Comparison of ENCODE assay signal across 17 cellular contexts in genomic region chr20:24669701-24670100, GRCh38.
DNase-seq lines count a peak whose midpoint lies in the region; ATAC-seq and TF ChIP-seq lines count a peak whose summit lies in the region.
"Had no signal": no experiment of that assay in that cellular context is flagged by ENCODE, and none has a peak within 500 bp of the region (broad histone marks: within the 10 kb centered on the region; RNA-seq: fewer than 3 reads in every experiment).

No MANE protein-coding gene starts in this region.

- H3K9me3 Mint-ChIP-seq in activated naive CD4-positive, alpha-beta T cell treated with anti-CD3 and anti-CD28 coated beads, Interleukin-2, amount 50 U/mL, for 72 hours, result no peaks in the 10 kb centered on the region
- H3K9me3 Mint-ChIP-seq: CD8-positive, alpha-beta memory T cell had no signal

- no peaks in the 10 kb centered on the region for H3K27me3 ChIP-seq in heart left ventricle
- no peaks in the 10 kb centered on the region for H3K27me3 ChIP-seq in sigmoid colon
- no peaks in the 10 kb centered on the region for H3K27me3 ChIP-seq in upper lobe of right lung
- H3K27me3 ChIP-seq: BLaER1 had no signal

- H3K36me3 ChIP-seq in heart left ventricle (peaks cover 0 to 2% (median 0%) of the 10 kb centered on the region in 9 donors), sigmoid colon (no peaks in the 10 kb centered on the region), upper lobe of right lung (no peaks in the 10 kb centered on the region)
- H3K36me3 ChIP-seq: BLaER1 had no signal

- WGBS in heart left ventricle, 4 donors, result 74 to 82% (median 81%) methylated on average over 7 of the region's 7 CpGs
- 71 to 75% methylated on average over 7 of the region's 7 CpGs for WGBS in sigmoid colon, 2 donors

- H3K27ac ChIP-seq in heart left ventricle, result no peak overlapping the region
- no peak overlapping the region for H3K27ac ChIP-seq in sigmoid colon
- no peak overlapping the region for H3K27ac ChIP-seq in upper lobe of right lung
- H3K27ac ChIP-seq: BLaER1 had no signal

- TF ChIP-seq EP300 in sigmoid colon (IDR thresholded peaks at IDR 0.05), result no peak

- TF ChIP-seq CTCF in heart left ventricle (IDR thresholded peaks at IDR 0.05) (no peak), epithelial cell of esophagus (IDR thresholded peaks at IDR 0.05; ENCODE audit: insufficient read depth, low read depth, low read length, missing control alignments) (no peak), sigmoid colon (IDR thresholded peaks at IDR 0.05) (no peak), upper lobe of right lung (IDR thresholded peaks at IDR 0.05) (no peak)

- no peaks in the 10 kb centered on the region for H3K36me3 Mint-ChIP-seq in activated naive CD4-positive, alpha-beta T cell treated with anti-CD3 and anti-CD28 coated beads, Interleukin-2, amount 50 U/mL, for 72 hours
- H3K36me3 Mint-ChIP-seq: CD8-positive, alpha-beta memory T cell had no signal

- DNase-seq in cardiac septum (ENCODE audit: low spot score), result peak; percentile 43
- DNase-seq in heart left ventricle, result no peak
- peak; percentile 20 for DNase-seq in epithelial cell of esophagus (ENCODE audit: low read depth)
- peak; percentile 36 for DNase-seq in sigmoid colon
- DNase-seq in upper lobe of right lung, result peak; percentile 48
- no peak for DNase-seq in activated naive CD4-positive, alpha-beta T cell treated with anti-CD3 and anti-CD28 coated beads, Interleukin-2, amount 50 U/mL, for 72 hours (ENCODE audit: low spot score in 2 of 2)
- no peak for DNase-seq in activated CD4-positive, alpha-beta T cell treated with anti-CD3 and anti-CD28 coated beads, Interleukin-2, amount 50 U/mL, for 1 hour
- DNase-seq in central memory CD4-positive, alpha-beta T cell, result no peak
- DNase-seq: 8988T; AML-193; CD8-positive, alpha-beta memory T cell; DND-41; GDM1; H7 had no signal

- H3K4me1 ChIP-seq in heart left ventricle, result no peaks in the 10 kb centered on the region
- peaks cover 0 to 12% (median 10%) of the 10 kb centered on the region in 4 donors for H3K4me1 ChIP-seq in sigmoid colon
- no peaks in the 10 kb centered on the region for H3K4me1 ChIP-seq in upper lobe of right lung
- H3K4me1 ChIP-seq: Caco-2 had no signal

- intact Hi-C loops in cardiac septum (cut with DNase I) (no loop called here), heart left ventricle (cut with DNase I) (loop anchor here in 1 of 10 donors (10.0 kb wide), 1 partner anchor 75 kb away; no protein-coding TSS in a partner anchor), sigmoid colon (cut with DNase I) (no loop called here), upper lobe of right lung (cut with DNase I) (no loop called here)

- no peak overlapping the region for H3K27ac Mint-ChIP-seq in activated naive CD4-positive, alpha-beta T cell treated with anti-CD3 and anti-CD28 coated beads, Interleukin-2, amount 50 U/mL, for 72 hours
- H3K27ac Mint-ChIP-seq: CD8-positive, alpha-beta memory T cell had no signal

- H3K4me3 ChIP-seq in heart left ventricle (no peak overlapping the region), epithelial cell of esophagus (ENCODE audit: low read length) (no peak overlapping the region), sigmoid colon (no peak overlapping the region), upper lobe of right lung (no peak overlapping the region)
- H3K4me3 ChIP-seq: BLaER1 had no signal

- ATAC-seq in heart left ventricle (no peak), upper lobe of right lung (no peak)
- no peak for ATAC-seq in activated naive CD4-positive, alpha-beta T cell treated with anti-CD3 and anti-CD28 coated beads, Interleukin-2, amount 50 U/mL, for 72 hours
- ATAC-seq: HepG2 had no signal

- TF ChIP-seq POLR2A in heart left ventricle (IDR thresholded peaks at IDR 0.05) (no peak), sigmoid colon (IDR thresholded peaks at IDR 0.05) (no peak)

- H3K9me3 ChIP-seq in heart left ventricle (no peaks in the 10 kb centered on the region), sigmoid colon (no peaks in the 10 kb centered on the region), upper lobe of right lung (no peaks in the 10 kb centered on the region)
- H3K9me3 ChIP-seq: BLaER1, Caco-2 had no signal

Comparison
In these comparisons a context has a peak if more than half of its experiments do, and no peak if none do; other contexts are left out.
1. DNase-seq: peak in cardiac septum (single experiment), epithelial cell of esophagus (single experiment), sigmoid colon (single experiment) and upper lobe of right lung (single experiment); none in heart left ventricle (0 of 5), activated naive CD4-positive, alpha-beta T cell treated with anti-CD3 and anti-CD28 coated beads, Interleukin-2, amount 50 U/mL, for 72 hours (0 of 2), activated CD4-positive, alpha-beta T cell treated with anti-CD3 and anti-CD28 coated beads, Interleukin-2, amount 50 U/mL, for 1 hour (single experiment) and central memory CD4-positive, alpha-beta T cell (single experiment).